11 cellular contexts compared by ENCODE assay signal in genomic region chr10:118518095-118518494, GRCh38.
"Had no signal": no experiment of that assay in that cellular context is flagged by ENCODE, and none has a peak within 500 bp of the region (broad histone marks: within the 10 kb centered on the region; RNA-seq: fewer than 3 reads in every experiment).

No MANE protein-coding gene starts in this region.

- H3K27ac ChIP-seq: GM23248 had no signal

- H3K4me1 ChIP-seq: HAP-1 had no signal

- H3K9me3 ChIP-seq: HAP-1 had no signal

- H3K4me3 Mint-ChIP-seq: GM23338, H9, HFFc6 had no signal

- H3K9ac ChIP-seq: GM23248 had no signal

- DNase-seq: GM23248, GOT3, H7, H9, HCEC 1CT, HFFc6 had no signal

- H3K4me3 ChIP-seq: GM23248, GM23338, HAP-1 had no signal

- FAIRE-seq: H1, H54 had no signal

- H2AFZ ChIP-seq: GM23248, GM23338 had no signal

- ATAC-seq: GM23338, HCT116 had no signal

- H3K4me2 ChIP-seq: GM23338 had no signal

- H3K36me3 ChIP-seq: HAP-1 had no signal

- H3K27ac Mint-ChIP-seq: GM23338, H9, HFFc6 had no signal
